Comparison of ENCODE assay signal across 8 cellular contexts in genomic region chr1:58904299-58905125, GRCh38.
DNase-seq lines count a peak whose midpoint lies in the region; ATAC-seq and TF ChIP-seq lines count a peak whose summit lies in the region.

No MANE protein-coding gene starts in this region.

- peak overlapping the region; percentile 81 for H3K27ac Mint-ChIP-seq in activated B cell treated with CpG ODN at 0.5 μM for 24 hours

- TF ChIP-seq CTCF in activated B cell treated with CpG ODN at 0.5 μM for 24 hours (IDR thresholded peaks at IDR 0.05) (no peak), foreskin keratinocyte (conservative IDR thresholded peaks at IDR 0.05) (no peak), GM13977 (IDR thresholded peaks at IDR 0.05; ENCODE audit: extremely low read depth, insufficient read depth, missing control alignments) (no peak)

- H3K27ac ChIP-seq in foreskin keratinocyte: peak overlapping the region; percentile 68

- H3K36me3 Mint-ChIP-seq in activated B cell treated with CpG ODN at 0.5 μM for 24 hours (ENCODE audit: low read depth): no peaks in the 10 kb centered on the region

- CTCF ChIA-PET in activated B cell treated with CpG ODN at 0.5 μM for 24 hours (lab: Charles Lee): interaction anchor here (1.2 kb wide), 1 partner anchor 8 kb away, joined by 3 read pairs; no protein-coding TSS in a partner anchor

- H3K4me1 ChIP-seq in foreskin keratinocyte: peaks cover 19% of the 10 kb centered on the region
- peaks cover 50% of the 10 kb centered on the region for H3K4me1 ChIP-seq in skeletal muscle satellite cell (ENCODE audit: control insufficient read depth, insufficient read depth, low read length)

- peak overlapping the region; percentile 75 for H3K4me3 ChIP-seq in skeletal muscle satellite cell (ENCODE audit: low read length)

- H3K9me3 ChIP-seq in skeletal muscle satellite cell (replicated peaks; ENCODE audit: low read length): no peaks in the 10 kb centered on the region

- H3K9me3 Mint-ChIP-seq in activated B cell treated with CpG ODN at 0.5 μM for 24 hours: no peaks in the 10 kb centered on the region

- H3K4me2 ChIP-seq in skeletal muscle satellite cell (ENCODE audit: low read length): peak overlapping the region; percentile 91

- peaks cover 16% of the 10 kb centered on the region for H3K4me1 Mint-ChIP-seq in activated B cell treated with CpG ODN at 0.5 μM for 24 hours

- H3K27me3 Mint-ChIP-seq in activated B cell treated with CpG ODN at 0.5 μM for 24 hours: no peaks in the 10 kb centered on the region

- DNase-seq in activated B cell treated with CpG ODN at 0.5 μM for 24 hours: no peak
- DNase-seq in foreskin keratinocyte: no peak
- DNase-seq in NCI-H128 (lab: John Stamatoyannopoulos, UW; ENCODE audit: unreplicated experiment): no peak
- DNase-seq in GM13977 (ENCODE audit: low spot score): no peak
- no peak for DNase-seq in Ammon's horn (ENCODE audit: low spot score)
- DNase-seq in putamen (ENCODE audit: low spot score): no peak

- POLR2A ChIA-PET in activated B cell treated with CpG ODN at 0.5 μM for 24 hours (lab: Charles Lee): no interaction called here

- H3K36me3 ChIP-seq in skeletal muscle satellite cell (ENCODE audit: insufficient read depth, low read length): no peaks in the 10 kb centered on the region

- H3K9ac ChIP-seq in skeletal muscle satellite cell (ENCODE audit: low read depth, low read length): peak overlapping the region; percentile 90

- in situ Hi-C loops in GM13977 (cut with MboI; ENCODE audit: low pct_unique_long_range_greater_than_20kb, low sequenced_read_pairs, unreplicated experiment): no loop called here

- peak overlapping the region; percentile 84 for H3K4me3 Mint-ChIP-seq in activated B cell treated with CpG ODN at 0.5 μM for 24 hours

- no peaks in the 10 kb centered on the region for H3K27me3 ChIP-seq in foreskin keratinocyte
- no peaks in the 10 kb centered on the region for H3K27me3 ChIP-seq in skeletal muscle satellite cell (ENCODE audit: control insufficient read depth, insufficient read depth, low read length)

- ATAC-seq in GM19043 (IDR thresholded peaks at IDR 0.05; ENCODE audit: low read depth, unreplicated experiment) (peak; percentile 1), activated B cell treated with CpG ODN at 0.5 μM for 24 hours (ENCODE audit: low read depth) (no peak), foreskin keratinocyte (no peak)

- intact Hi-C loops in activated B cell treated with CpG ODN at 0.5 μM for 24 hours (cut with micrococcal nuclease): loop anchor here (5.0 kb wide), 3 partner anchors 103 to 243 kb away; no protein-coding TSS in a partner anchor
